Comparison of ENCODE assay signal across 9 cellular contexts in genomic region chr13:33017410-33017929, GRCh38. TPM values are rescaled to one million over a fixed set of nuclear protein-coding genes. Genes with fewer than 3 reads are reported as not detected.
DNase-seq lines count a peak whose midpoint lies in the region; ATAC-seq, FAIRE-seq and TF ChIP-seq lines count a peak whose summit lies in the region.
"Had no signal": no experiment of that assay in that cellular context is flagged by ENCODE, and none has a peak within 500 bp of the region (broad histone marks: within the 10 kb centered on the region; RNA-seq: fewer than 3 reads in every experiment).

No MANE protein-coding gene starts in this region.

- no peak overlapping the region for H3K4ac ChIP-seq in H9 (ENCODE audit: low read depth, low read length)

- no peak overlapping the region for H4K5ac ChIP-seq in H9 (ENCODE audit: insufficient read length, low read depth, low read length)

- no peaks in the 10 kb centered on the region for H3K9me1 ChIP-seq in keratinocyte (ENCODE audit: control insufficient read depth, extremely low read depth, insufficient read depth, low read length)

- H2BK5ac ChIP-seq in H9 (ENCODE audit: insufficient read length, low read length), result no peak overlapping the region

- no peaks in the 10 kb centered on the region; a peak in 1 of 5 replicates for H3K9me3 Mint-ChIP-seq in H9
- peaks cover 0 to 12% (median 9%) of the 10 kb centered on the region in 5 experiments for H3K9me3 Mint-ChIP-seq in brain

- no peaks in the 10 kb centered on the region for H4K20me1 ChIP-seq in H9 (ENCODE audit: control insufficient read depth, insufficient read depth, insufficient read length)
- H4K20me1 ChIP-seq in keratinocyte (ENCODE audit: control insufficient read depth, extremely low read depth, insufficient read depth, low read length), result no peaks in the 10 kb centered on the region

- H3K79me2 ChIP-seq in H9 (ENCODE audit: insufficient read depth, low read length) (no peaks in the 10 kb centered on the region), keratinocyte (ENCODE audit: control insufficient read depth, insufficient read depth, low read length) (no peaks in the 10 kb centered on the region)

- H3K79me1 ChIP-seq in H9 (ENCODE audit: insufficient read depth, low read depth, low read length, poor library complexity, severe bottlenecking), result no peaks in the 10 kb centered on the region

- H3K4me3 Mint-ChIP-seq in H9, result peak overlapping the region; percentile 16 to 73
- H3K4me3 Mint-ChIP-seq in brain, result peak overlapping the region; percentile 42 to 79 (median 64)

- no peak overlapping the region for H3K27ac ChIP-seq in H9 (ENCODE audit: insufficient read length, low read depth, low read length)
- no peak overlapping the region for H3K27ac ChIP-seq in keratinocyte (ENCODE audit: control insufficient read depth, insufficient read depth, low read length)

- H3K23me2 ChIP-seq in H9 (ENCODE audit: insufficient read length, low read depth, low read length, poor library complexity, severe bottlenecking), result peaks cover 14% of the 10 kb centered on the region

- no peak overlapping the region for H4K91ac ChIP-seq in H9 (ENCODE audit: insufficient read length, low read depth, low read length)

- H3K36me3 ChIP-seq in keratinocyte (ENCODE audit: control insufficient read depth in 2 of 2, extremely low read depth in 1 of 2, insufficient read depth in 2 of 2, low read length in 2 of 2), result no peaks in the 10 kb centered on the region

- H3K56ac ChIP-seq in H9 (ENCODE audit: insufficient read length, low read depth, low read length), result no peak overlapping the region

- H2BK15ac ChIP-seq in H9 (ENCODE audit: low read depth, low read length), result no peak overlapping the region

- no peak overlapping the region for H3T11ph ChIP-seq in H9 (ENCODE audit: low read length)

- H3K9me3 ChIP-seq in H9 (ENCODE audit: control insufficient read depth, low read depth, low read length) (no peaks in the 10 kb centered on the region), keratinocyte (ENCODE audit: control insufficient read depth, low read depth, low read length) (no peaks in the 10 kb centered on the region)

- no peak overlapping the region for H2BK20ac ChIP-seq in H9 (ENCODE audit: low read depth, low read length, poor library complexity, severe bottlenecking)

- H3K27me3 ChIP-seq in H9 (ENCODE audit: insufficient read depth, low read length), result peaks cover 27% of the 10 kb centered on the region; the same call in 1 of the 2 replicates
- H3K27me3 ChIP-seq in keratinocyte (ENCODE audit: control insufficient read depth, extremely low read depth, insufficient read depth, low read length), result peaks cover 61% of the 10 kb centered on the region

- H3K23ac ChIP-seq in H9 (ENCODE audit: insufficient read length, low read depth, low read length), result no peak overlapping the region

- H2AK5ac ChIP-seq in H9 (ENCODE audit: insufficient read length, low read length), result no peak overlapping the region

- H3K9ac ChIP-seq in H9 (ENCODE audit: extremely low read depth, insufficient read length, low read length) (no peak overlapping the region), keratinocyte (ENCODE audit: control insufficient read depth, extremely low read depth, insufficient read depth, low read length) (no peak overlapping the region)

- dilution Hi-C loops in keratinocyte (cut with MboI; ENCODE audit: extremely low pct_ligation_motif_present, low sequenced_read_pairs), result no loop called here

- H3K14ac ChIP-seq in H9 (ENCODE audit: insufficient read depth, low read length), result no peak overlapping the region

- H3K27ac Mint-ChIP-seq in H9 (no peak overlapping the region), brain (peak overlapping the region in 1 of 5 experiments; percentile 67)

- H3K4me1 Mint-ChIP-seq in H9, result peaks cover 13% of the 10 kb centered on the region in 2 experiments
- H3K4me1 Mint-ChIP-seq in brain, result peaks cover 22% of the 10 kb centered on the region

- H3K4me3 ChIP-seq in keratinocyte (ENCODE audit: control insufficient read depth in 2 of 3, extremely low read depth in 1 of 3, insufficient read depth in 2 of 3, low read depth in 1 of 3, low read length in 3 of 3), result peak overlapping the region in 1 of 3 experiments; percentile 23

- peak; percentile 67 for TF ChIP-seq CTCF in H9 (conservative IDR thresholded peaks at IDR 0.05)
- peak in 1 of 2 experiments; percentile 52 for TF ChIP-seq CTCF in brain (conservative IDR thresholded peaks at IDR 0.05)
- peak in 2 of 3 experiments; percentile 60 to 61 for TF ChIP-seq CTCF in keratinocyte (optimal IDR thresholded peaks at IDR 0.05 in 1 of 3, IDR thresholded peaks at IDR 0.05 in 1 of 3, conservative IDR thresholded peaks at IDR 0.05 in 1 of 3; ENCODE audit: extremely low read depth in 1 of 3, insufficient read depth in 2 of 3, low read length in 3 of 3)

- no peaks in the 10 kb centered on the region for H3K4me1 ChIP-seq in H9 (ENCODE audit: insufficient read depth, low read length)
- peaks cover 2% of the 10 kb centered on the region for H3K4me1 ChIP-seq in keratinocyte (ENCODE audit: control insufficient read depth, extremely low read depth, insufficient read depth, low read length)

- ATAC-seq in GM18511 (IDR thresholded peaks at IDR 0.05; ENCODE audit: unreplicated experiment), result peak; percentile 80

- peak overlapping the region; percentile 63 for H3K4me2 ChIP-seq in H9 (ENCODE audit: insufficient read depth, insufficient read length, low read length)
- peak overlapping the region; percentile 78 for H3K4me2 ChIP-seq in keratinocyte (ENCODE audit: control insufficient read depth, extremely low read depth, insufficient read depth, low read depth, low read length)

- no peak overlapping the region for H3K18ac ChIP-seq in H9 (ENCODE audit: insufficient read length, low read depth, low read length)

- no peak overlapping the region for H4K8ac ChIP-seq in H9 (replicated peaks; ENCODE audit: insufficient read length, low read depth, low read length)

- no peak overlapping the region for H2AFZ ChIP-seq in H9 (ENCODE audit: low read length)
- peak overlapping the region; percentile 43 for H2AFZ ChIP-seq in keratinocyte (ENCODE audit: control insufficient read depth, low read length)

- no CpG with 5 or more reads among the region's 12 CpGs for WGBS in H9 (ENCODE audit: extremely low coverage, insufficient read length, low lambda C conversion rate)

- H2BK12ac ChIP-seq in H9 (ENCODE audit: insufficient read length, low read depth, low read length), result no peak overlapping the region

- no peak overlapping the region for H2BK120ac ChIP-seq in H9 (ENCODE audit: low read depth, low read length, poor library complexity, severe bottlenecking)

- H3K27me3 Mint-ChIP-seq in H9 (ENCODE audit: low read depth), result peaks cover 85% of the 10 kb centered on the region
- peaks cover 56% of the 10 kb centered on the region for H3K27me3 Mint-ChIP-seq in brain

- FAIRE-seq in keratinocyte (lab: Jason Lieb, UNC), result peak; percentile 41
- FAIRE-seq: TTC549 had no signal

- no peaks in the 10 kb centered on the region for H3K36me3 Mint-ChIP-seq in H9 (ENCODE audit: insufficient read depth in 1 of 3, low read depth in 3 of 3)
- no peaks in the 10 kb centered on the region for H3K36me3 Mint-ChIP-seq in brain

- DNase-seq in H9, result peak; percentile 49
- peak; percentile 23 for DNase-seq in NAMALWA (ENCODE audit: low spot score)
- DNase-seq in keratinocyte (ENCODE audit: low read depth, low spot score), result no peak
- peak; percentile 25 to 46 for DNase-seq in stimulated activated CD4-positive, alpha-beta T cell treated with anti-CD3 and anti-CD28 coated beads, Interleukin-2, amount 100 ng/mL, for 24 hours
- DNase-seq in cerebellar nuclear complex (lab: John Stamatoyannopoulos, UW), result no peak
- DNase-seq in AG08396 (ENCODE audit: low spot score), result no peak

RNA-seq across cellular contexts. Expression of gene KL, which starts 1.2 kb away (rescaled TPM):
- total RNA-seq in H9 (2021), result not detected in 2 replicates
- polyA plus RNA-seq in brain (ENCODE audit: insufficient read depth, low read depth, low replicate concordance), result 0.19 TPM
- not detected in 3 replicates for polyA plus RNA-seq in keratinocyte
- polyA plus RNA-seq in keratinocyte (2011; ENCODE audit: low read depth), result not detected
- polyA plus RNA-seq in keratinocyte (2011; cell fraction: cytosol; rRNA removed), result not detected in 2 replicates
- polyA plus RNA-seq in keratinocyte (2011; cell fraction: nucleus; rRNA removed), result not detected in 2 replicates
- polyA plus RNA-seq in keratinocyte (2012; ENCODE audit: low replicate concordance), result not detected in 2 replicates
- polyA minus RNA-seq in keratinocyte, result not detected in 3 replicates
- polyA minus RNA-seq in keratinocyte (2011; cell fraction: cytosol; rRNA and poly(A)+ RNA removed), result not detected
- not detected in 2 replicates for polyA minus RNA-seq in keratinocyte (2011; cell fraction: nucleus; rRNA and poly(A)+ RNA removed)

Comparison
In these comparisons a context has a peak if more than half of its experiments do, and no peak if none do; other contexts are left out.
1. DNase-seq: peak in H9 (single experiment), NAMALWA (single experiment) and stimulated activated CD4-positive, alpha-beta T cell treated with anti-CD3 and anti-CD28 coated beads, Interleukin-2, amount 100 ng/mL, for 24 hours (2 of 2); none in keratinocyte (single experiment), cerebellar nuclear complex (0 of 2) and AG08396 (single experiment).